ENCODE assay signal across 30 cellular contexts in the genomic region with DNA sequence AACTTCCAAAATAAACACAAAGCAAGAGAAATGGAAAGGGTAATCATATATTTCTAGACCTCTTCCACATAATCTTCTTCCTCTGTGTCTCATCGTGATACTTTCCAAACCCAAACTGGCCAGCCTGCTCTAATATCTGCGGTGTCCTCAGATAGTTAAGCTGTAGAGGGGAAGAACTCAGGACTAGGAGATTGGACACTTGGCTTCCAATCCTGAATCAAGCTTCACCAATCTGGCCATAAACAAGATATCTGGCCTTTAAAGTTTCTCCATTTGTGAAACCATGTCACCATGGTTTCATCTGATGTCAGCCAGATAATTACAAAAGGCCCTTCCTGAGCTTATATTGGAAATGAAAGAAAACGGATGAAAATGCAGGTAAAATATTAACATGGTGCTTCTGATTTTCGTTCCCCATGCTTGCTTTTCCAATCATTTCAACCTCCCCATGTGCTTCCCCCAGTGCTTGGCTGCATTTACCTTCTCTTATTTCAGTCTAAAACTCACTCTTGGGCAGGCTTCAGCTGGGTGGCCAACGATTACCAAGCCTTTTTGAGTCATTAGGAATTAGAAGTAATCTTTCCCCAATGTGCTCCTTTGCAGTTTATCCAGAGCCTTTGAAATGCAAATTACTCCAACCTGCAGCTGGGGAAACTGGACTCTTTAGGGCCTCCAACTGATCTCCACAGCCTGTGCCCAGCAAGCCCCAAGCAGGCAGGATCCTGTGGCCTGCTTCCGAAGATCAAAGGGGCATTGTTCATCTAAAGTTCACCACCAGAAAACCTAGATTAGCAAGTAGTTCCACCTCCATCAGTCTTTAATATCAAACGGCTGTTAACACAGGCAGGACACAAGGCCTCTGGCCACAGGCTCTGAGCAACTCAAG. TPM values are rescaled to one million over a fixed set of nuclear protein-coding genes. Genes with fewer than 3 reads are reported as not detected.
"Had no signal": no experiment of that assay in that cellular context is flagged by ENCODE, and none has a peak within 500 bp of the region (broad histone marks: within the 10 kb centered on the region; RNA-seq: fewer than 3 reads in every experiment).

No MANE protein-coding gene starts in this region.

- H3K4me3 Mint-ChIP-seq: activated naive CD4-positive, alpha-beta T cell treated with anti-CD3 and anti-CD28 coated beads for 36 hours; activated naive CD8-positive, alpha-beta T cell treated with anti-CD3 and anti-CD28 coated beads for 36 hours; activated T-helper 1 cell treated with anti-CD3 and anti-CD28 coated beads, Interleukin-12 subunit alpha, Interleukin-12 subunit beta, Interleukin-2, Interleukin-4 antibody, amounts not matched to agents 30 ng/mL and 10 ng/mL and 1 ng/mL, durations not matched to agents 14 hours and 24 hours and 36 hours; natural killer cell treated with Interleukin-12 subunit alpha and Interleukin-12 subunit beta and Interleukin-15 and Interleukin-18, amount 100 ng/mL, for 72 hours; stimulated activated effector memory CD8-positive, alpha-beta T cell treated with anti-CD3 and anti-CD28 coated beads, Interleukin-12 subunit alpha, Interleukin-12 subunit beta, amount 100 ng/mL, for 72 hours; stimulated activated naive CD8-positive, alpha-beta T cell treated with anti-CD3 and anti-CD28 coated beads, Interleukin-15, amount 100 ng/mL, for 72 hours had no signal

- H3K27ac Mint-ChIP-seq: activated naive CD4-positive, alpha-beta T cell treated with anti-CD3 and anti-CD28 coated beads for 36 hours; activated naive CD8-positive, alpha-beta T cell treated with anti-CD3 and anti-CD28 coated beads for 36 hours; activated T-helper 1 cell treated with anti-CD3 and anti-CD28 coated beads, Interleukin-12 subunit alpha, Interleukin-12 subunit beta, Interleukin-2, Interleukin-4 antibody, amounts not matched to agents 30 ng/mL and 10 ng/mL and 1 ng/mL, durations not matched to agents 14 hours and 24 hours and 36 hours; natural killer cell treated with Interleukin-12 subunit alpha and Interleukin-12 subunit beta and Interleukin-15 and Interleukin-18, amount 100 ng/mL, for 72 hours; stimulated activated effector memory CD8-positive, alpha-beta T cell treated with anti-CD3 and anti-CD28 coated beads, Interleukin-12 subunit alpha, Interleukin-12 subunit beta, amount 100 ng/mL, for 72 hours; stimulated activated naive CD8-positive, alpha-beta T cell treated with anti-CD3 and anti-CD28 coated beads, Interleukin-15, amount 100 ng/mL, for 72 hours had no signal

- H3K36me3 Mint-ChIP-seq: activated naive CD8-positive, alpha-beta T cell treated with anti-CD3 and anti-CD28 coated beads for 36 hours; stimulated activated effector memory CD8-positive, alpha-beta T cell treated with anti-CD3 and anti-CD28 coated beads, Interleukin-12 subunit alpha, Interleukin-12 subunit beta, amount 100 ng/mL, for 72 hours had no signal

- H3K4me1 Mint-ChIP-seq: activated naive CD8-positive, alpha-beta T cell treated with anti-CD3 and anti-CD28 coated beads for 36 hours; stimulated activated effector memory CD8-positive, alpha-beta T cell treated with anti-CD3 and anti-CD28 coated beads, Interleukin-12 subunit alpha, Interleukin-12 subunit beta, amount 100 ng/mL, for 72 hours; stimulated activated naive CD8-positive, alpha-beta T cell treated with anti-CD3 and anti-CD28 coated beads, Interleukin-15, amount 100 ng/mL, for 72 hours had no signal

- ATAC-seq: activated CD4-positive, CD25-positive, alpha-beta regulatory T cell treated with anti-CD3 and anti-CD28 coated beads, Interleukin-2, amount 50 U/mL, for 24 hours; body of pancreas; heart left ventricle; left lung; lower lobe of right lung; mucosa of descending colon; natural killer cell treated with Interleukin-12 subunit alpha and Interleukin-12 subunit beta and Interleukin-15 and Interleukin-18, amount 100 ng/mL, for 72 hours; psoas muscle; stimulated activated effector memory CD8-positive, alpha-beta T cell treated with anti-CD3 and anti-CD28 coated beads, Interleukin-12 subunit alpha, Interleukin-12 subunit beta, amount 100 ng/mL, for 72 hours; stimulated activated naive CD8-positive, alpha-beta T cell treated with anti-CD3 and anti-CD28 coated beads, Interleukin-15, amount 100 ng/mL, for 72 hours had no signal

- DNase-seq: activated CD4-positive, alpha-beta T cell treated with anti-CD3 and anti-CD28 coated beads for 48 hours; activated CD4-positive, alpha-beta T cell treated with anti-CD3 and anti-CD28 coated beads, Interleukin-2, amount 50 U/mL, for 48 hours; activated CD8-positive, alpha-beta memory T cell treated with anti-CD3 and anti-CD28 coated beads for 24 hours; activated effector memory CD4-positive, alpha-beta T cell treated with anti-CD3 and anti-CD28 coated beads, Interleukin-2, amount 50 U/mL, for 16 hours; activated naive CD4-positive, alpha-beta T cell treated with anti-CD3 and anti-CD28 coated beads for 36 hours; activated naive CD8-positive, alpha-beta T cell treated with anti-CD3 and anti-CD28 coated beads for 36 hours; aorta; body of pancreas; dermis blood vessel endothelial cell; effector CD4-positive, alpha-beta T cell; heart left ventricle; hypothalamus; left lung; lower lobe of right lung; mucosa of descending colon; nucleus accumbens; psoas muscle; sigmoid colon; small intestine; stimulated activated CD4-positive, alpha-beta T cell treated with anti-CD3 and anti-CD28 coated beads, Interleukin-4, amount 100 ng/mL, for 24 hours; stimulated activated naive CD8-positive, alpha-beta T cell treated with anti-CD3 and anti-CD28 coated beads, Interleukin-15, amount 100 ng/mL, for 72 hours; substantia nigra; T-helper 1 cell; upper lobe of left lung had no signal

- H3K27me3 Mint-ChIP-seq: natural killer cell treated with Interleukin-12 subunit alpha and Interleukin-12 subunit beta and Interleukin-15 and Interleukin-18, amount 100 ng/mL, for 72 hours had no signal

RNA-seq across cellular contexts. Expression of a gene that starts 44.5 kb away (rescaled TPM):
- total RNA-seq: activated T-helper 1 cell treated with anti-CD3 and anti-CD28 coated beads, Interleukin-12 subunit alpha, Interleukin-12 subunit beta, Interleukin-2, Interleukin-4 antibody, amounts not matched to agents 30 ng/mL and 10 ng/mL and 1 ng/mL, durations not matched to agents 14 hours and 24 hours and 36 hours; body of pancreas; fibroblast of lung; myocyte; natural killer cell treated with Interleukin-12 subunit alpha and Interleukin-12 subunit beta and Interleukin-15 and Interleukin-18, amount 100 ng/mL, for 72 hours had no signal
